ENCODE assay signal across 1 cellular context in the genomic region with DNA sequence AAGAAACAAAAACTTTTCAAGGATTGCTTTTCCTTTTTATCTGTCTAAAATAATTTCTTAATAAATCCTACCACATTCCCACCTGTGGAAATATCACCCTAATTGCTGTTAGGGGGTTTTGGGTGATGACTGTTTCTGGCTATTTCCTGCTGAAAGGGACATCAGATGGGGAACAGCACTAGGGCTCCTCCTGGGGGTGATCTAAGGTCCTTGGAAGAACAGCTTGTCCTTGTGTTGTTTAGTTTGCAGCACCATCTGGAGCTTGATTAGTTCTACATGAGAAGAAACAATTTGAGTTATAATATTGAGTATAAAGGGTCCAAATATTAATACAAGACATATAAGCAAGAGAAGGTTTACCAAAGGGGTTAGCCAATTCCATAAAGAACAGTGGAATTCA.
TF ChIP-seq lines count a peak whose summit lies in the region.

No MANE protein-coding gene starts in this region.

TF ChIP-seq in GM23338, 12 proteins besides CTCF, POLR2A, EP300 and RAD21 (continued from another document):
- TF ChIP-seq ZNF462 (CRISPR knock-in tag; IDR thresholded peaks at IDR 0.05) (no peak), CREB1 (CRISPR knock-in tag; IDR thresholded peaks at IDR 0.05; ENCODE audit: low read depth) (no peak), STAT1 (IDR thresholded peaks at IDR 0.05; ENCODE audit: unreplicated experiment) (no peak), JUNB (IDR thresholded peaks at IDR 0.05; ENCODE audit: unreplicated experiment) (no peak), POLR2AphosphoS5 (IDR thresholded peaks at IDR 0.05; ENCODE audit: low read depth) (no peak)
